In genomic region chr17:80968602-80969029, GRCh38 we compare ENCODE assay signal across 11 cellular contexts. TPM values are rescaled to one million over a fixed set of nuclear protein-coding genes. Genes with fewer than 3 reads are reported as not detected.
DNase-seq lines count a peak whose midpoint lies in the region; FAIRE-seq and TF ChIP-seq lines count a peak whose summit lies in the region.
"Had no signal": no experiment of that assay in that cellular context is flagged by ENCODE, and none has a peak within 500 bp of the region (broad histone marks: within the 10 kb centered on the region; RNA-seq: fewer than 3 reads in every experiment).

No MANE protein-coding gene starts in this region.

- peaks cover 0 to 3% of the 10 kb centered on the region in 2 donors for H3K4me1 ChIP-seq in breast epithelium

- H3K4me1 Mint-ChIP-seq in MCF 10A (ENCODE audit: insufficient read depth, unreplicated experiment) = no peaks in the 10 kb centered on the region

- CTCF ChIA-PET in MCF 10A (lab: Yijun Ruan, JAX) = interaction anchor here (0.6 kb wide), 1 partner anchor 340 kb away, joined by 3 read pairs; no protein-coding TSS in a partner anchor

- no TSS peak for BruUV-seq in MCF 10A (replicated peaks; lab: Mats Ljungman, UMichigan)

- H3K36me3 Mint-ChIP-seq in MCF 10A (ENCODE audit: insufficient read depth, unreplicated experiment) = peaks cover 31% of the 10 kb centered on the region

- H3K27ac ChIP-seq in breast epithelium = peak overlapping the region in 1 of 2 donors; percentile 48

- H3K27ac Mint-ChIP-seq in MCF 10A (ENCODE audit: low read depth, unreplicated experiment) = peak overlapping the region; percentile 54
- H3K27ac Mint-ChIP-seq: stimulated activated naive CD8-positive, alpha-beta T cell treated with anti-CD3 and anti-CD28 coated beads, Interleukin-15, Interleukin-2, amounts not matched to agents 100 ng/mL and 50 ng/mL, for 24 hours had no signal

- H3K27me3 Mint-ChIP-seq in MCF 10A (ENCODE audit: insufficient read depth, unreplicated experiment) = no peaks in the 10 kb centered on the region
- H3K27me3 Mint-ChIP-seq: stimulated activated naive CD8-positive, alpha-beta T cell treated with anti-CD3 and anti-CD28 coated beads, Interleukin-15, Interleukin-2, amounts not matched to agents 100 ng/mL and 50 ng/mL, for 24 hours had no signal

- intact Hi-C loops in MCF 10A (cut with micrococcal nuclease) = no loop called here
- intact Hi-C loops in breast epithelium (cut with DNase I; ENCODE audit: low total_unique reads) = loop anchor here (10.0 kb wide), 1 partner anchor 554 kb away; the partner anchor contains the start of gene ENDOV

- POLR2A ChIA-PET in MCF 10A (lab: Yijun Ruan, JAX) = no interaction called here

- no peak for TF ChIP-seq CTCF in MCF 10A (IDR thresholded peaks at IDR 0.05; ENCODE audit: unreplicated experiment)
- no peak for TF ChIP-seq CTCF in breast epithelium (IDR thresholded peaks at IDR 0.05)

- no peaks in the 10 kb centered on the region for H3K9me3 Mint-ChIP-seq in MCF 10A (ENCODE audit: unreplicated experiment)
- H3K9me3 Mint-ChIP-seq: stimulated activated naive CD8-positive, alpha-beta T cell treated with anti-CD3 and anti-CD28 coated beads, Interleukin-15, Interleukin-2, amounts not matched to agents 100 ng/mL and 50 ng/mL, for 24 hours had no signal

- in situ Hi-C loops in ACHN (cut with HindIII; ENCODE audit: low pct_ligation_motif_present, low pct_unique_long_range_greater_than_20kb, low sequenced_read_pairs) = no loop called here

- H3K4me3 Mint-ChIP-seq in MCF 10A (ENCODE audit: unreplicated experiment) = no peak overlapping the region
- H3K4me3 Mint-ChIP-seq: stimulated activated naive CD8-positive, alpha-beta T cell treated with anti-CD3 and anti-CD28 coated beads, Interleukin-15, Interleukin-2, amounts not matched to agents 100 ng/mL and 50 ng/mL, for 24 hours had no signal

- peaks cover 0 to 37% of the 10 kb centered on the region in 2 donors for H3K27me3 ChIP-seq in breast epithelium

- H3K4me3 ChIP-seq in breast epithelium = peak overlapping the region in 1 of 3 donors; percentile 33

- FAIRE-seq in urothelium cell line (lab: Jason Lieb, UNC) = no peak

- no peaks in the 10 kb centered on the region for H3K9me3 ChIP-seq in breast epithelium

- no peak for TF ChIP-seq POLR2A in breast epithelium (IDR thresholded peaks at IDR 0.05)

- H3K36me3 ChIP-seq in breast epithelium = no peaks in the 10 kb centered on the region

- DNase-seq in MCF 10A (ENCODE audit: unreplicated experiment) (no peak), breast epithelium (ENCODE audit: low spot score in 2 of 2) (no peak), astrocyte of the hippocampus (ENCODE audit: low read depth, low spot score) (peak; percentile 61), midbrain (lab: John Stamatoyannopoulos, UW) (peak; percentile 62), urothelium cell line (ENCODE audit: low spot score) (no peak), ACHN (no peak), cerebellar nuclear complex (lab: John Stamatoyannopoulos, UW) (no peak), SIG-M5 treated with dmso at 0.1 percent for 504 hours (lab: John Stamatoyannopoulos, UW; ENCODE audit: unreplicated experiment) (no peak)
- DNase-seq: central memory CD4-positive, alpha-beta T cell; T-helper 9 cell had no signal

RNA-seq across cellular contexts. Expression of gene CHMP6, which starts 23.0 kb away (rescaled TPM):
- total RNA-seq in MCF 10A (2022) = 19.5 and 22.6 TPM in 2 replicates
- 10 to 100 TPM; 18.6 to 30.2 (median 27.7) TPM for total RNA-seq in breast epithelium

Comparison
In these comparisons a context has a peak if more than half of its experiments do, and no peak if none do; other contexts are left out.
1. DNase-seq: peak in astrocyte of the hippocampus (single experiment) and midbrain (single experiment); none in MCF 10A (single experiment), breast epithelium (0 of 2), urothelium cell line (single experiment), ACHN (single experiment), cerebellar nuclear complex (0 of 2) and SIG-M5 treated with dmso at 0.1 percent for 504 hours (single experiment).